Comparison of ENCODE assay signal across 8 cellular contexts in genomic region chr11:68843703-68844312, GRCh38. TPM values are rescaled to one million over a fixed set of nuclear protein-coding genes. Genes with fewer than 3 reads are reported as not detected.
DNase-seq lines count a peak whose midpoint lies in the region; ATAC-seq and FAIRE-seq lines count a peak whose summit lies in the region.

No MANE protein-coding gene starts in this region.

- H3K9ac ChIP-seq in BLaER1 treated with 17β-estradiol and CSF1 and Interleukin-3, amounts not matched to agents 10 nM and 100 nM: peak overlapping the region in 10 of 11 experiments; percentile 30 to 88 (median 68); a peak in 18 of 22 replicates
- H3K9ac ChIP-seq in Karpas-422 (ENCODE audit: low read length): peak overlapping the region; percentile 46

- H3K79me2 ChIP-seq in Karpas-422 (ENCODE audit: low read length): no peaks in the 10 kb centered on the region

- DNase-seq in Karpas-422: peak; percentile 89
- peak; percentile 53 for DNase-seq in T follicular helper cell (ENCODE audit: low read depth)
- peak; percentile 20 for DNase-seq in amniotic epithelial cell (ENCODE audit: low read depth)
- DNase-seq in islet precursor cell: peak; percentile 85
- peak; percentile 77 for DNase-seq in stimulated activated CD4-positive, alpha-beta T cell treated with anti-CD3 and anti-CD28 coated beads, Interleukin-4, amount 100 ng/mL, for 1 hour
- no peak for DNase-seq in HTR-8/SVneo (ENCODE audit: insufficient read length, low spot score)

- peaks cover 0 to 34% (median 0%) of the 10 kb centered on the region in 11 experiments; a peak in 7 of 22 replicates for H3K27me3 ChIP-seq in BLaER1 treated with 17β-estradiol and CSF1 and Interleukin-3, amounts not matched to agents 10 nM and 100 nM
- no peaks in the 10 kb centered on the region for H3K27me3 ChIP-seq in Karpas-422 (ENCODE audit: low read length)

- peak overlapping the region; percentile 88 for H2AFZ ChIP-seq in Karpas-422 (ENCODE audit: low read length)

- H3K9me3 ChIP-seq in BLaER1 treated with 17β-estradiol and CSF1 and Interleukin-3, amounts not matched to agents 10 nM and 100 nM (replicated peaks in 1 of 11): no peaks in the 10 kb centered on the region
- no peaks in the 10 kb centered on the region for H3K9me3 ChIP-seq in Karpas-422 (ENCODE audit: low read length)

- peak; percentile 40 for ATAC-seq in GM19438 (IDR thresholded peaks at IDR 0.05; ENCODE audit: low read depth, unreplicated experiment)

- H3K4me2 ChIP-seq in BLaER1 treated with 17β-estradiol and CSF1 and Interleukin-3, amounts not matched to agents 10 nM and 100 nM: peak overlapping the region; percentile 95 to 99 (median 98)
- peak overlapping the region; percentile 67 for H3K4me2 ChIP-seq in Karpas-422 (ENCODE audit: low read depth, low read length, poor library complexity, severe bottlenecking)

- peak overlapping the region; percentile 62 to 84 (median 72) for H3K4me3 ChIP-seq in BLaER1 treated with 17β-estradiol and CSF1 and Interleukin-3, amounts not matched to agents 10 nM and 100 nM
- H3K4me3 ChIP-seq in Karpas-422 (ENCODE audit: low read length): peak overlapping the region; percentile 59

- no peaks in the 10 kb centered on the region for H3K9me2 ChIP-seq in Karpas-422 (replicated peaks; ENCODE audit: insufficient read depth, low read length)

- peaks cover 0 to 10% (median 0%) of the 10 kb centered on the region in 11 experiments; a peak in 3 of 22 replicates for H4K20me1 ChIP-seq in BLaER1 treated with 17β-estradiol and CSF1 and Interleukin-3, amounts not matched to agents 10 nM and 100 nM
- no peaks in the 10 kb centered on the region for H4K20me1 ChIP-seq in Karpas-422 (ENCODE audit: insufficient read depth, low read depth, low read length)

- H3K36me3 ChIP-seq in BLaER1 treated with 17β-estradiol and CSF1 and Interleukin-3, amounts not matched to agents 10 nM and 100 nM: no peaks in the 10 kb centered on the region
- H3K36me3 ChIP-seq in Karpas-422 (ENCODE audit: insufficient read depth, low read length): no peaks in the 10 kb centered on the region

- H3K4me1 ChIP-seq in BLaER1 treated with 17β-estradiol and CSF1 and Interleukin-3, amounts not matched to agents 10 nM and 100 nM: peaks cover 34 to 57% (median 51%) of the 10 kb centered on the region in 10 experiments
- H3K4me1 ChIP-seq in Karpas-422 (ENCODE audit: low read length): peaks cover 47% of the 10 kb centered on the region

- peak overlapping the region in 5 of 11 experiments; percentile 2 to 96 (median 38); a peak in 8 of 22 replicates for H3K27ac ChIP-seq in BLaER1 treated with 17β-estradiol and CSF1 and Interleukin-3, amounts not matched to agents 10 nM and 100 nM
- no peak overlapping the region for H3K27ac ChIP-seq in Karpas-422 (ENCODE audit: low read length)

- FAIRE-seq in HTR-8/SVneo (lab: Jason Lieb, UNC): no peak

RNA-seq across cellular contexts. Expression of gene CPT1A, which starts 2.1 kb away (rescaled TPM):
- 13.1 and 15.2 TPM in 2 replicates for total RNA-seq in Karpas-422 (2014; rRNA removed; shearing (Covaris generic); ENCODE audit: low replicate concordance)

RNA-seq across cellular contexts. Expression of gene MRPL21, which starts 59.8 kb away (rescaled TPM):
- 88.3 and 121 TPM in 2 replicates for total RNA-seq in Karpas-422 (2014; rRNA removed; shearing (Covaris generic); ENCODE audit: low replicate concordance)

RNA-seq across cellular contexts. Expression of gene IGHMBP2, which starts 59.9 kb away (rescaled TPM):
- 6.3 and 21.5 TPM in 2 replicates for total RNA-seq in Karpas-422 (2014; rRNA removed; shearing (Covaris generic); ENCODE audit: low replicate concordance)
